In the genomic region with DNA sequence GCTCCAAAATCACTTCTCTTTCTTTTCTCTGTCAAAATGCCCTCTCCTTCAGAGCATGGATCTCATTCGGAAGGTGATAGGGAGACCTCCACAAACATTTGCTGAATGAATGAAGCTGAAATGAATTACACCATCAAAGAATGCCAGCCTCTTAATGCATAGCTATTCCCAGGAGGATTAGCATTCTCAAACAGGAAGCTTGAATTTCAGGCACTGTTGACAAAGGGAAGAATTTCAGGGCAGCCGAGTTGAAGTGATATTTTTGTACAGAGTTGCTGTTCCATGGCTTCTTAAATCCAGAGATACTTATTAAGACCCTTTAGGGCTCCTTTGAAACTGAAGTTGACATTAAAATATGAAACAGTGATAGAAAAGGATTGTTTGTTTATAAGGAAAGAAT, we compare ENCODE assay signal across 1 cellular context.
TF ChIP-seq lines count a peak whose summit lies in the region.

No MANE protein-coding gene starts in this region.

TF ChIP-seq in HepG2, 621 proteins besides CTCF, POLR2A, EP300 and RAD21:
- TF ChIP-seq SAP130 (CRISPR knock-in tag; IDR thresholded peaks at IDR 0.05; ENCODE audit: low read depth) (0 out of 2 replicates have a peak, but pooled peaks have one; percentile 12), MED8 (CRISPR knock-in tag; IDR thresholded peaks at IDR 0.05; ENCODE audit: insufficient replicate concordance) (no peak), ETV5 (CRISPR knock-in tag; IDR thresholded peaks at IDR 0.05; ENCODE audit: borderline replicate concordance) (peak; percentile 59; the same call in 1 of the 2 replicates), BCL6 (CRISPR knock-in tag; IDR thresholded peaks at IDR 0.05) (0 out of 2 replicates have a peak, but pooled peaks have one; percentile 11), ZNF879 (CRISPR knock-in tag; IDR thresholded peaks at IDR 0.05) (no peak), KLF13 (CRISPR knock-in tag; IDR thresholded peaks at IDR 0.05) (no peak), RARA (CRISPR knock-in tag; IDR thresholded peaks at IDR 0.05) (0 out of 2 replicates have a peak, but pooled peaks have one; percentile 9), ZNF24 (IDR thresholded peaks at IDR 0.05) (0 out of 2 replicates have a peak, but pooled peaks have one; percentile 34), GFI1 (CRISPR knock-in tag; IDR thresholded peaks at IDR 0.05; ENCODE audit: borderline replicate concordance) (no peak), BCL3 (CRISPR knock-in tag; IDR thresholded peaks at IDR 0.05) (no peak), PITX1 (CRISPR knock-in tag; IDR thresholded peaks at IDR 0.05) (peak; percentile 58), FOXA1 (IDR thresholded peaks at IDR 0.05) (no peak), FOXA1 (CRISPR knock-in tag; IDR thresholded peaks at IDR 0.05) (peak; percentile 71), ZNF891 (CRISPR knock-in tag; IDR thresholded peaks at IDR 0.05) (no peak), ZNF253 (CRISPR knock-in tag; IDR thresholded peaks at IDR 0.05; ENCODE audit: borderline replicate concordance) (no peak), HDAC2 (CRISPR knock-in tag; IDR thresholded peaks at IDR 0.05) (peak; percentile 42; the same call in 1 of the 2 replicates), FOXA3 (CRISPR knock-in tag; IDR thresholded peaks at IDR 0.05) (peak; percentile 61), IRX3 (CRISPR knock-in tag; IDR thresholded peaks at IDR 0.05; ENCODE audit: borderline replicate concordance, low read depth) (no peak), RXRB (CRISPR knock-in tag; IDR thresholded peaks at IDR 0.05; ENCODE audit: borderline replicate concordance) (peak; percentile 22; the same call in 1 of the 2 replicates), ZNF138 (CRISPR knock-in tag; IDR thresholded peaks at IDR 0.05; ENCODE audit: low read depth) (no peak), RFX1 (IDR thresholded peaks at IDR 0.05) (no peak), ZNF609 (CRISPR knock-in tag; IDR thresholded peaks at IDR 0.05; ENCODE audit: borderline replicate concordance) (no peak)
- TF ChIP-seq, protein P1, sequence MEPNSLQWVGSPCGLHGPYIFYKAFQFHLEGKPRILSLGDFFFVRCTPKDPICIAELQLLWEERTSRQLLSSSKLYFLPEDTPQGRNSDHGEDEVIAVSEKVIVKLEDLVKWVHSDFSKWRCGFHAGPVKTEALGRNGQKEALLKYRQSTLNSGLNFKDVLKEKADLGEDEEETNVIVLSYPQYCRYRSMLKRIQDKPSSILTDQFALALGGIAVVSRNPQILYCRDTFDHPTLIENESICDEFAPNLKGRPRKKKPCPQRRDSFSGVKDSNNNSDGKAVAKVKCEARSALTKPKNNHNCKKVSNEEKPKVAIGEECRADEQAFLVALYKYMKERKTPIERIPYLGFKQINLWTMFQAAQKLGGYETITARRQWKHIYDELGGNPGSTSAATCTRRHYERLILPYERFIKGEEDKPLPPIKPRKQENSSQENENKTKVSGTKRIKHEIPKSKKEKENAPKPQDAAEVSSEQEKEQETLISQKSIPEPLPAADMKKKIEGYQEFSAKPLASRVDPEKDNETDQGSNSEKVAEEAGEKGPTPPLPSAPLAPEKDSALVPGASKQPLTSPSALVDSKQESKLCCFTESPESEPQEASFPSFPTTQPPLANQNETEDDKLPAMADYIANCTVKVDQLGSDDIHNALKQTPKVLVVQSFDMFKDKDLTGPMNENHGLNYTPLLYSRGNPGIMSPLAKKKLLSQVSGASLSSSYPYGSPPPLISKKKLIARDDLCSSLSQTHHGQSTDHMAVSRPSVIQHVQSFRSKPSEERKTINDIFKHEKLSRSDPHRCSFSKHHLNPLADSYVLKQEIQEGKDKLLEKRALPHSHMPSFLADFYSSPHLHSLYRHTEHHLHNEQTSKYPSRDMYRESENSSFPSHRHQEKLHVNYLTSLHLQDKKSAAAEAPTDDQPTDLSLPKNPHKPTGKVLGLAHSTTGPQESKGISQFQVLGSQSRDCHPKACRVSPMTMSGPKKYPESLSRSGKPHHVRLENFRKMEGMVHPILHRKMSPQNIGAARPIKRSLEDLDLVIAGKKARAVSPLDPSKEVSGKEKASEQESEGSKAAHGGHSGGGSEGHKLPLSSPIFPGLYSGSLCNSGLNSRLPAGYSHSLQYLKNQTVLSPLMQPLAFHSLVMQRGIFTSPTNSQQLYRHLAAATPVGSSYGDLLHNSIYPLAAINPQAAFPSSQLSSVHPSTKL (CRISPR knock-in tag; IDR thresholded peaks at IDR 0.05) = 0 out of 2 replicates have a peak, but pooled peaks have one; percentile 16
